In genomic region chr3:28502555-28502954, GRCh38 we compare ENCODE assay signal across 15 cellular contexts.
DNase-seq lines count a peak whose midpoint lies in the region; ATAC-seq and TF ChIP-seq lines count a peak whose summit lies in the region.
"Had no signal": no experiment of that assay in that cellular context is flagged by ENCODE, and none has a peak within 500 bp of the region (broad histone marks: within the 10 kb centered on the region; RNA-seq: fewer than 3 reads in every experiment).

No MANE protein-coding gene starts in this region.

- H3K79me1 ChIP-seq in mesendoderm (ENCODE audit: low read length): no peaks in the 10 kb centered on the region

- no peak overlapping the region for H3K18ac ChIP-seq in mesendoderm (ENCODE audit: low read length)

- H2AK5ac ChIP-seq in mesendoderm (ENCODE audit: low read length): no peak overlapping the region

- no peak overlapping the region for H2BK120ac ChIP-seq in mesendoderm (ENCODE audit: low read depth, low read length)

- H3K4me3 Mint-ChIP-seq in endodermal cell: no peak overlapping the region
- H3K4me3 Mint-ChIP-seq in activated T-cell treated with anti-CD3 and anti-CD28 coated beads, Interleukin-2, amount 50 U/mL, for 72 hours: no peak overlapping the region
- H3K4me3 Mint-ChIP-seq: CD14-positive monocyte; CD4-positive, alpha-beta memory T cell had no signal

- no peaks in the 10 kb centered on the region for H3K9me3 ChIP-seq in endodermal cell (ENCODE audit: control insufficient read depth, low read length)
- H3K9me3 ChIP-seq: BLaER1, HAP-1 had no signal

- DNase-seq in NCI-H82 (lab: John Stamatoyannopoulos, UW): peak; percentile 0
- DNase-seq in NCI-H82 treated with DMSO at 0.1 percent for 48 hours (lab: John Stamatoyannopoulos, UW; ENCODE audit: unreplicated experiment): no peak
- peak; percentile 49 for DNase-seq in endodermal cell
- DNase-seq in mesendoderm: peak; percentile 20
- no peak for DNase-seq in activated T-cell treated with anti-CD3 and anti-CD28 coated beads, Interleukin-2, amount 50 U/mL, for 72 hours
- DNase-seq in DMS153 (lab: John Stamatoyannopoulos, UW): no peak
- DNase-seq: 8988T; CD4-positive, alpha-beta memory T cell; DMS79 treated with DMSO at 0.1 percent for 48 hours; GF-D8; GOT3 had no signal

- no peak overlapping the region for H3K4me2 ChIP-seq in mesendoderm (ENCODE audit: low read length)
- H3K4me2 ChIP-seq: BLaER1 had no signal

- no peak overlapping the region for H4K8ac ChIP-seq in mesendoderm (ENCODE audit: low read depth, low read length)

- H2BK15ac ChIP-seq in mesendoderm (replicated peaks; ENCODE audit: low read depth): no peak overlapping the region

- peaks cover 20% of the 10 kb centered on the region for H3K4me1 Mint-ChIP-seq in endodermal cell
- no peaks in the 10 kb centered on the region for H3K4me1 Mint-ChIP-seq in activated T-cell treated with anti-CD3 and anti-CD28 coated beads, Interleukin-2, amount 50 U/mL, for 72 hours (ENCODE audit: low read depth)
- H3K4me1 Mint-ChIP-seq: CD14-positive monocyte; CD4-positive, alpha-beta memory T cell had no signal

- H3K79me2 ChIP-seq in mesendoderm (ENCODE audit: control insufficient read depth, insufficient read depth, low read length): no peaks in the 10 kb centered on the region

- no peak overlapping the region for H3K9ac ChIP-seq in endodermal cell (ENCODE audit: extremely low read depth, low read length, poor library complexity, severe bottlenecking)
- no peak overlapping the region for H3K9ac ChIP-seq in mesendoderm (ENCODE audit: low read length)
- H3K9ac ChIP-seq: BLaER1 had no signal

- no peaks in the 10 kb centered on the region for H3K36me3 ChIP-seq in endodermal cell (ENCODE audit: control insufficient read depth, insufficient read depth, low read length)
- no peaks in the 10 kb centered on the region for H3K36me3 ChIP-seq in mesendoderm (ENCODE audit: control insufficient read depth, insufficient read depth, low read length)
- H3K36me3 ChIP-seq: BLaER1, HAP-1 had no signal

- H3K4ac ChIP-seq in mesendoderm (ENCODE audit: low read depth, low read length): no peak overlapping the region

- no peak overlapping the region for H4K5ac ChIP-seq in mesendoderm (ENCODE audit: low read length)

- H3K9me3 Mint-ChIP-seq in endodermal cell: no peaks in the 10 kb centered on the region
- no peaks in the 10 kb centered on the region for H3K9me3 Mint-ChIP-seq in activated T-cell treated with anti-CD3 and anti-CD28 coated beads, Interleukin-2, amount 50 U/mL, for 72 hours
- H3K9me3 Mint-ChIP-seq: CD4-positive, alpha-beta memory T cell had no signal

- no peak overlapping the region for H2BK5ac ChIP-seq in mesendoderm (ENCODE audit: low read length)

- ATAC-seq in activated T-cell treated with anti-CD3 and anti-CD28 coated beads, Interleukin-2, amount 50 U/mL, for 72 hours (replicated peaks in 1 of 2): no peak
- no peak for ATAC-seq in HG02870 (IDR thresholded peaks at IDR 0.05; ENCODE audit: unreplicated experiment)

- H3K4me1 ChIP-seq in endodermal cell (ENCODE audit: control insufficient read depth, insufficient read depth, low read length): no peaks in the 10 kb centered on the region
- H3K4me1 ChIP-seq in mesendoderm (ENCODE audit: control insufficient read depth, low read depth, low read length): no peaks in the 10 kb centered on the region
- H3K4me1 ChIP-seq: BLaER1, HAP-1 had no signal

- H3K23ac ChIP-seq in mesendoderm (ENCODE audit: low read length): no peak overlapping the region

- H3K4me3 ChIP-seq in endodermal cell (ENCODE audit: low read length): no peak overlapping the region
- no peak overlapping the region for H3K4me3 ChIP-seq in mesendoderm (ENCODE audit: low read length)
- H3K4me3 ChIP-seq: BLaER1, HAP-1 had no signal

- no peak for TF ChIP-seq CTCF in endodermal cell (conservative IDR thresholded peaks at IDR 0.05)

- 60 to 100% methylated on average over 1 to 5 of the region's 5 CpGs for WGBS in endodermal cell (ENCODE audit: insufficient coverage in 1 of 2, insufficient read length in 1 of 2), 2 experiments
- no CpG with 5 or more reads among the region's 5 CpGs for WGBS in mesendoderm (ENCODE audit: extremely low coverage, insufficient coverage, low lambda C conversion rate)

- H3K27ac ChIP-seq in endodermal cell (ENCODE audit: low read depth, low read length): peak overlapping the region; percentile 34
- H3K27ac ChIP-seq in mesendoderm (ENCODE audit: low read depth, low read length): no peak overlapping the region
- H3K27ac ChIP-seq: BLaER1 had no signal

- H3K56ac ChIP-seq in mesendoderm (ENCODE audit: low read length): no peak overlapping the region

- no peak overlapping the region for H3K27ac Mint-ChIP-seq in endodermal cell
- H3K27ac Mint-ChIP-seq in activated T-cell treated with anti-CD3 and anti-CD28 coated beads, Interleukin-2, amount 50 U/mL, for 72 hours: no peak overlapping the region
- H3K27ac Mint-ChIP-seq: CD14-positive monocyte; CD4-positive, alpha-beta memory T cell had no signal

- no peaks in the 10 kb centered on the region for H3K27me3 Mint-ChIP-seq in endodermal cell (ENCODE audit: insufficient read depth)
- H3K27me3 Mint-ChIP-seq in activated T-cell treated with anti-CD3 and anti-CD28 coated beads, Interleukin-2, amount 50 U/mL, for 72 hours (ENCODE audit: low read depth): no peaks in the 10 kb centered on the region
- H3K27me3 Mint-ChIP-seq: CD4-positive, alpha-beta memory T cell had no signal

- H3K27me3 ChIP-seq in endodermal cell (ENCODE audit: control insufficient read depth, insufficient read depth, low read length, poor library complexity, severe bottlenecking): no peaks in the 10 kb centered on the region
- H3K27me3 ChIP-seq in mesendoderm (ENCODE audit: insufficient read depth, low read length, poor library complexity): no peaks in the 10 kb centered on the region
- H3K27me3 ChIP-seq: BLaER1 had no signal

- no peaks in the 10 kb centered on the region for H3K36me3 Mint-ChIP-seq in endodermal cell (ENCODE audit: low read depth)
- H3K36me3 Mint-ChIP-seq in activated T-cell treated with anti-CD3 and anti-CD28 coated beads, Interleukin-2, amount 50 U/mL, for 72 hours (ENCODE audit: insufficient read depth in 2 of 2): no peaks in the 10 kb centered on the region
- H3K36me3 Mint-ChIP-seq: CD14-positive monocyte; CD4-positive, alpha-beta memory T cell had no signal

Comparison
In these comparisons a context has a peak if more than half of its experiments do, and no peak if none do; other contexts are left out.
1. DNase-seq: peak in NCI-H82 (single experiment), endodermal cell (single experiment) and mesendoderm (single experiment); none in NCI-H82 treated with DMSO at 0.1 percent for 48 hours (single experiment), activated T-cell treated with anti-CD3 and anti-CD28 coated beads, Interleukin-2, amount 50 U/mL, for 72 hours (0 of 2) and DMS153 (single experiment).